Comparison of ENCODE assay signal across 13 cellular contexts in the genomic region with DNA sequence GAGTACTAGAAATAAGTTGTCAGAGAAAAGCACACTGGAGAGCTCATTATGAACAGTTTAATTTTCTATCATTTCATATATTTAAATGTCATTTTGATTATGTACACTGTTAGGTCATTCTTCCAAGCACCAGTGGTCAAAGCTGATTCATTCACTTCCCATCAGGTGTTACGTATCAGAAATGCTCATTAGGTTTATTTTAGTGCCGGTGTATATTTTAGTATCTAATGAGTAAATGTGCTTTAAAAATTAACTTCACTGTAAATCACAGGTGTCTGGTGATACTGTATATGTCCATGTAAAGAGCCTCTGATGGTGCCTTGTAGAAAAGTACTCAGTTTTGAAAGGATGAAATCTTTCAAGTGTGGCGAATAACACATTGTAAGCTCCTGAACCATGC. TPM values are rescaled to one million over a fixed set of nuclear protein-coding genes. Genes with fewer than 3 reads are reported as not detected.
DNase-seq lines count a peak whose midpoint lies in the region; ATAC-seq and TF ChIP-seq lines count a peak whose summit lies in the region.
"Had no signal": no experiment of that assay in that cellular context is flagged by ENCODE, and none has a peak within 500 bp of the region (broad histone marks: within the 10 kb centered on the region; RNA-seq: fewer than 3 reads in every experiment).

No MANE protein-coding gene starts in this region.

- no peaks in the 10 kb centered on the region for H3K9me3 ChIP-seq in CD4-positive, alpha-beta T cell (ENCODE audit: control insufficient read depth, low read length)
- H3K9me3 ChIP-seq in IMR-90 (ENCODE audit: control insufficient read depth, insufficient read depth, low read length), result no peaks in the 10 kb centered on the region
- H3K9me3 ChIP-seq in naive thymus-derived CD4-positive, alpha-beta T cell (ENCODE audit: control insufficient read depth in 2 of 3, low read length in 3 of 3), result no peaks in the 10 kb centered on the region
- no peaks in the 10 kb centered on the region for H3K9me3 ChIP-seq in colonic mucosa
- H3K9me3 ChIP-seq in effector memory CD4-positive, alpha-beta T cell (ENCODE audit: control insufficient read depth, low read length), result no peaks in the 10 kb centered on the region
- H3K9me3 ChIP-seq: heart left ventricle had no signal

- TF ChIP-seq RAD21 in IMR-90 (IDR thresholded peaks at IDR 0.05; ENCODE audit: low read length), result no peak

- peaks cover 83% of the 10 kb centered on the region for H3K4me1 Mint-ChIP-seq in CD4-positive, alpha-beta T cell (ENCODE audit: low read depth)
- H3K4me1 Mint-ChIP-seq in chondrocyte (ENCODE audit: low read depth), result peaks cover 55% of the 10 kb centered on the region
- peaks cover 31 to 80% (median 76%) of the 10 kb centered on the region in 7 donors for H3K4me1 Mint-ChIP-seq in naive thymus-derived CD4-positive, alpha-beta T cell

- WGBS in IMR-90 (ENCODE audit: extremely low coverage in 2 of 2, insufficient read length in 1 of 2), 2 experiments, result no CpG with 5 or more reads among the region's 3 CpGs

- H4K8ac ChIP-seq in IMR-90 (ENCODE audit: low read depth in 2 of 2, low read length in 2 of 2), result no peak overlapping the region

- in situ Hi-C loops in IMR-90 (cut with MboI; ENCODE audit: low sequenced_read_pairs), result no loop called here

- H2BK120ac ChIP-seq in IMR-90 (ENCODE audit: low read depth, low read length), result no peak overlapping the region

- H3K9ac ChIP-seq in IMR-90 (ENCODE audit: low read depth, low read length) (no peak overlapping the region), colonic mucosa (ENCODE audit: low read depth in 2 of 2, low read length in 2 of 2) (no peak overlapping the region)

- TF ChIP-seq CTCF in CD4-positive, alpha-beta T cell (IDR thresholded peaks at IDR 0.05), result no peak
- TF ChIP-seq CTCF in IMR-90 (conservative IDR thresholded peaks at IDR 0.05; ENCODE audit: low read depth, low read length) (no peak), chondrocyte (IDR thresholded peaks at IDR 0.05) (no peak), colonic mucosa (IDR thresholded peaks at IDR 0.05) (no peak)

- intact Hi-C loops in CD4-positive, alpha-beta T cell (cut with DNase I, micrococcal nuclease), result loop anchor here in 1 of 2 experiments (5.0 kb wide), 1 partner anchor 42 kb away; no protein-coding TSS in a partner anchor
- intact Hi-C loops in IMR-90 (cut with micrococcal nuclease), result loop anchor here (2.0 to 10.0 kb wide), 3 partner anchors 17 to 719 kb away; partner anchors contain the start of genes CROT, DBF4 and SLC25A40
- intact Hi-C loops in naive thymus-derived CD4-positive, alpha-beta T cell (cut with micrococcal nuclease), result loop anchor here in 1 of 2 donors (2.0 kb wide), 1 partner anchor 13 kb away; no protein-coding TSS in a partner anchor
- intact Hi-C loops in colonic mucosa (cut with DNase I), result loop anchor here (10.0 kb wide), 2 partner anchors 189 to 719 kb away; partner anchors contain the start of genes CROT, DBF4 and SLC25A40

- 0 out of 2 replicates have a peak, but pooled peaks cover 2% of the 10 kb centered on the region for H3K4me1 ChIP-seq in IMR-90 (ENCODE audit: control insufficient read depth, insufficient read depth, low read length)
- H3K4me1 ChIP-seq in naive thymus-derived CD4-positive, alpha-beta T cell (ENCODE audit: control insufficient read depth in 2 of 2, insufficient read depth in 2 of 2, low read length in 2 of 2), result peaks cover 27% of the 10 kb centered on the region in 2 donors
- peaks cover 18% of the 10 kb centered on the region for H3K4me1 ChIP-seq in colonic mucosa
- peaks cover 24% of the 10 kb centered on the region for H3K4me1 ChIP-seq in effector memory CD4-positive, alpha-beta T cell (ENCODE audit: control insufficient read depth, insufficient read depth, low read length, poor library complexity, severe bottlenecking)

- no peak overlapping the region for H2AK5ac ChIP-seq in IMR-90 (ENCODE audit: low read depth, low read length)

- H2AFZ ChIP-seq in IMR-90 (replicated peaks; ENCODE audit: low read length, poor library complexity), result no peak overlapping the region

- POLR2A ChIA-PET in CD4-positive, alpha-beta T cell (lab: Charles Lee), result interaction anchor here (0.7 to 7.2 kb wide), 3 partner anchors 29 to 189 kb away, joined by 3 to 357 read pairs (median 27); partner anchors contain the start of genes CROT and TMEM243
- POLR2A ChIA-PET in IMR-90 (lab: Charles Lee; ENCODE audit: unreplicated experiment), result interaction anchor here (0.6 kb wide), 1 partner anchor 279 kb away, joined by 3 read pairs; no protein-coding TSS in a partner anchor
- POLR2A ChIA-PET in naive thymus-derived CD4-positive, alpha-beta T cell (lab: Charles Lee), result interaction anchor here (0.8 to 12.1 kb wide), 3 partner anchors 10 to 64 kb away, joined by 3 to 188 read pairs (median 9); partner anchors contain the start of gene TMEM243

- peak overlapping the region; percentile 2 for H2BK5ac ChIP-seq in IMR-90 (ENCODE audit: low read depth, low read length, poor library complexity, severe bottlenecking)

- BruUV-seq in IMR-90 (replicated peaks; lab: Mats Ljungman, UMichigan), result TSS peak; percentile 2

- no peak overlapping the region for H2AK9ac ChIP-seq in IMR-90 (replicated peaks; ENCODE audit: low read depth, low read length, poor library complexity)

- H2BK20ac ChIP-seq in IMR-90 (ENCODE audit: low read depth, low read length), result no peak overlapping the region

- H3K27ac ChIP-seq in CD4-positive, alpha-beta T cell (ENCODE audit: low read depth, low read length), result no peak overlapping the region
- no peak overlapping the region for H3K27ac ChIP-seq in IMR-90 (ENCODE audit: insufficient read depth, low read length)
- H3K27ac ChIP-seq in naive thymus-derived CD4-positive, alpha-beta T cell (ENCODE audit: low read depth, low read length), result no peak overlapping the region
- H3K27ac ChIP-seq in colonic mucosa, result no peak overlapping the region
- no peak overlapping the region for H3K27ac ChIP-seq in effector memory CD4-positive, alpha-beta T cell (ENCODE audit: insufficient read depth, low read length, poor library complexity, severe bottlenecking)

- no peak for ATAC-seq in CD4-positive, alpha-beta T cell (ENCODE audit: poor library complexity)
- ATAC-seq in IMR-90 (ENCODE audit: low read depth), result no peak
- ATAC-seq in naive thymus-derived CD4-positive, alpha-beta T cell, result no peak
- ATAC-seq: heart left ventricle had no signal

- H3K4me3 ChIP-seq in IMR-90 (ENCODE audit: insufficient read depth, low read depth, low read length) (0 out of 2 replicates have a peak overlapping the region, but pooled peaks have one; percentile 6), colonic mucosa (no peak overlapping the region)
- H3K4me3 ChIP-seq in naive thymus-derived CD4-positive, alpha-beta T cell (ENCODE audit: low read length), result no peak overlapping the region
- H3K4me3 ChIP-seq in effector memory CD4-positive, alpha-beta T cell (ENCODE audit: insufficient read depth, low read depth, low read length, poor library complexity, severe bottlenecking), result no peak overlapping the region

- H3K18ac ChIP-seq in IMR-90 (ENCODE audit: low read depth, low read length), result no peak overlapping the region

- H3K27me3 Mint-ChIP-seq in CD4-positive, alpha-beta T cell, result no peaks in the 10 kb centered on the region
- H3K27me3 Mint-ChIP-seq in chondrocyte (ENCODE audit: low read depth), result no peaks in the 10 kb centered on the region
- H3K27me3 Mint-ChIP-seq in naive thymus-derived CD4-positive, alpha-beta T cell, result no peaks in the 10 kb centered on the region

- H3K79me1 ChIP-seq in IMR-90 (ENCODE audit: low read depth in 1 of 2, low read length in 2 of 2), result peaks cover 7 to 16% of the 10 kb centered on the region in 2 experiments; a peak in 2 of 4 replicates

- 0 out of 2 replicates have a peak, but pooled peaks cover 1% of the 10 kb centered on the region for H3K36me3 ChIP-seq in IMR-90 (ENCODE audit: control insufficient read depth, insufficient read depth, low read length)
- peaks cover 0 to 11% (median 0%) of the 10 kb centered on the region in 3 experiments for H3K36me3 ChIP-seq in naive thymus-derived CD4-positive, alpha-beta T cell (ENCODE audit: control insufficient read depth in 2 of 3, insufficient read depth in 3 of 3, low read length in 3 of 3)
- H3K36me3 ChIP-seq in colonic mucosa, result no peaks in the 10 kb centered on the region
- H3K36me3 ChIP-seq in effector memory CD4-positive, alpha-beta T cell (ENCODE audit: control insufficient read depth, insufficient read depth, low read length), result no peaks in the 10 kb centered on the region

- H3K9me3 Mint-ChIP-seq in CD4-positive, alpha-beta T cell, result no peaks in the 10 kb centered on the region
- no peaks in the 10 kb centered on the region for H3K9me3 Mint-ChIP-seq in chondrocyte (ENCODE audit: low read depth)
- H3K9me3 Mint-ChIP-seq in naive thymus-derived CD4-positive, alpha-beta T cell, result no peaks in the 10 kb centered on the region

- no peak for DNase-seq in CD4-positive, alpha-beta T cell
- DNase-seq in IMR-90 (peak; percentile 15), chondrocyte (ENCODE audit: low spot score) (no peak), NCI-H526 (lab: John Stamatoyannopoulos, UW) (no peak), AG20443 (ENCODE audit: low spot score) (no peak), colonic mucosa (no peak)
- DNase-seq in naive thymus-derived CD4-positive, alpha-beta T cell, result no peak
- no peak for DNase-seq in effector memory CD4-positive, alpha-beta T cell
- DNase-seq: activated T-cell treated with anti-CD3 and anti-CD28 coated beads, Interleukin-2, amount 50 U/mL, for 48 hours; cerebellar nuclear complex; heart left ventricle; NCI-H774; stimulated activated CD4-positive, alpha-beta T cell treated with anti-CD3 and anti-CD28 coated beads, Interleukin-2, amount 100 ng/mL, for 48 hours had no signal

- H3K27me3 ChIP-seq in CD4-positive, alpha-beta T cell (ENCODE audit: control insufficient read depth, insufficient read depth, low read length), result no peaks in the 10 kb centered on the region
- H3K27me3 ChIP-seq in IMR-90 (ENCODE audit: control insufficient read depth, insufficient read depth, low read length) (no peaks in the 10 kb centered on the region), colonic mucosa (no peaks in the 10 kb centered on the region)
- H3K27me3 ChIP-seq in naive thymus-derived CD4-positive, alpha-beta T cell (ENCODE audit: control insufficient read depth in 2 of 2, insufficient read depth in 2 of 2, low read length in 2 of 2), result no peaks in the 10 kb centered on the region
- no peaks in the 10 kb centered on the region for H3K27me3 ChIP-seq in effector memory CD4-positive, alpha-beta T cell (replicated peaks; ENCODE audit: control insufficient read depth, insufficient read depth, low read length, poor library complexity, severe bottlenecking)
- H3K27me3 ChIP-seq: heart left ventricle had no signal

- H3K27ac Mint-ChIP-seq in CD4-positive, alpha-beta T cell, result peak overlapping the region; percentile 1
- H3K27ac Mint-ChIP-seq in chondrocyte (ENCODE audit: unreplicated experiment), result peak overlapping the region; percentile 6
- H3K27ac Mint-ChIP-seq in naive thymus-derived CD4-positive, alpha-beta T cell, result peak overlapping the region in 6 of 9 donors; percentile 13 to 66 (median 55)

- H4K20me1 ChIP-seq in IMR-90 (ENCODE audit: insufficient read depth, low read length), result peaks cover 36% of the 10 kb centered on the region

- no peak overlapping the region for H3K14ac ChIP-seq in IMR-90 (replicated peaks; ENCODE audit: low read depth, low read length)

- H3K9me1 ChIP-seq in IMR-90 (ENCODE audit: insufficient read depth, low read length), result no peaks in the 10 kb centered on the region; the same call in 1 of the 2 replicates

- no peak overlapping the region for H4K91ac ChIP-seq in IMR-90 (ENCODE audit: insufficient read depth, low read depth, low read length)

- H2BK15ac ChIP-seq in IMR-90 (ENCODE audit: low read depth, low read length), result no peak overlapping the region

- H3K4ac ChIP-seq in IMR-90 (ENCODE audit: low read depth, low read length), result no peak overlapping the region

- peaks cover 40% of the 10 kb centered on the region for H3K36me3 Mint-ChIP-seq in CD4-positive, alpha-beta T cell (ENCODE audit: low read depth)
- H3K36me3 Mint-ChIP-seq in chondrocyte (ENCODE audit: low read depth), result no peaks in the 10 kb centered on the region
- H3K36me3 Mint-ChIP-seq in naive thymus-derived CD4-positive, alpha-beta T cell, result peaks cover 0 to 14% (median 5%) of the 10 kb centered on the region in 5 donors

- TF ChIP-seq POLR2A in IMR-90 (IDR thresholded peaks at IDR 0.05; ENCODE audit: low read depth, low read length), result no peak

- H3K4me3 Mint-ChIP-seq in CD4-positive, alpha-beta T cell, result peak overlapping the region; percentile 64
- H3K4me3 Mint-ChIP-seq in chondrocyte (ENCODE audit: unreplicated experiment), result peak overlapping the region; percentile 8
- peak overlapping the region; percentile 23 to 97 (median 58) for H3K4me3 Mint-ChIP-seq in naive thymus-derived CD4-positive, alpha-beta T cell

- CTCF ChIA-PET in CD4-positive, alpha-beta T cell (lab: Charles Lee), result interaction anchor here (0.7 kb wide), 1 partner anchor 64 kb away, joined by 3 read pairs; the partner anchor contains the start of gene TMEM243
- CTCF ChIA-PET in IMR-90 (lab: Yijun Ruan, JAX), result no interaction called here
- CTCF ChIA-PET in naive thymus-derived CD4-positive, alpha-beta T cell (lab: Charles Lee), result interaction anchor here (0.6 to 0.7 kb wide), 2 partner anchors 12 to 62 kb away, joined by 3 read pairs; no protein-coding TSS in a partner anchor

- H3K56ac ChIP-seq in IMR-90 (ENCODE audit: extremely low read depth, insufficient read depth, low read length), result no peak overlapping the region

- H3K4me2 ChIP-seq in IMR-90 (ENCODE audit: low read depth, low read length), result peak overlapping the region; percentile 77

- no peak overlapping the region for H4K5ac ChIP-seq in IMR-90 (ENCODE audit: low read depth, low read length)

- dilution Hi-C loops in IMR-90 (cut with HindIII; ENCODE audit: low sequenced_read_pairs, unreplicated experiment), result no loop called here

- H3K23ac ChIP-seq in IMR-90 (ENCODE audit: low read depth, low read length), result no peak overlapping the region

RNA-seq across cellular contexts. Expression of gene DMTF1, which starts 3.5 kb away (rescaled TPM):
- 100 to 1,000 TPM; 114 to 115 TPM for total RNA-seq in CD4-positive, alpha-beta T cell
- total RNA-seq in IMR-90 (2012; rRNA removed) (59.0 and 69.7 TPM in 2 replicates), chondrocyte (55.6 to 82.8 TPM (median 56.8 TPM) in 3 replicates), colonic mucosa (10 to 100 TPM; 44.4 to 66.0 TPM)
- 58.3 and 69.0 TPM in 2 replicates for polyA plus RNA-seq in IMR-90 (2012; rRNA removed)
- 5.1 and 7.9 TPM in 2 replicates for polyA plus RNA-seq in IMR-90 (2012; cell fraction: cytosol; rRNA removed)
- polyA plus RNA-seq in IMR-90 (2012; cell fraction: nucleus; rRNA removed; ENCODE audit: low replicate concordance), result 87.2 and 681 TPM in 2 replicates
- 100 to 1,000 TPM; 118 to 159 (median 131) TPM for total RNA-seq in naive thymus-derived CD4-positive, alpha-beta T cell
- 10 to 100 TPM; 33.9 to 36.2 TPM for polyA plus RNA-seq in naive thymus-derived CD4-positive, alpha-beta T cell

Comparison
In these comparisons a context has a peak if more than half of its experiments do, and no peak if none do; other contexts are left out.
1. H3K27ac Mint-ChIP-seq: peak in every context shown above with its lines; median percentile 55 in naive thymus-derived CD4-positive, alpha-beta T cell; 6 in chondrocyte; 1 in CD4-positive, alpha-beta T cell.
2. H3K4me3 Mint-ChIP-seq: peak in every context shown above with its lines; median percentile 64 in CD4-positive, alpha-beta T cell; 58 in naive thymus-derived CD4-positive, alpha-beta T cell; 8 in chondrocyte.